ENCODE assay signal across 10 cellular contexts in the genomic region with DNA sequence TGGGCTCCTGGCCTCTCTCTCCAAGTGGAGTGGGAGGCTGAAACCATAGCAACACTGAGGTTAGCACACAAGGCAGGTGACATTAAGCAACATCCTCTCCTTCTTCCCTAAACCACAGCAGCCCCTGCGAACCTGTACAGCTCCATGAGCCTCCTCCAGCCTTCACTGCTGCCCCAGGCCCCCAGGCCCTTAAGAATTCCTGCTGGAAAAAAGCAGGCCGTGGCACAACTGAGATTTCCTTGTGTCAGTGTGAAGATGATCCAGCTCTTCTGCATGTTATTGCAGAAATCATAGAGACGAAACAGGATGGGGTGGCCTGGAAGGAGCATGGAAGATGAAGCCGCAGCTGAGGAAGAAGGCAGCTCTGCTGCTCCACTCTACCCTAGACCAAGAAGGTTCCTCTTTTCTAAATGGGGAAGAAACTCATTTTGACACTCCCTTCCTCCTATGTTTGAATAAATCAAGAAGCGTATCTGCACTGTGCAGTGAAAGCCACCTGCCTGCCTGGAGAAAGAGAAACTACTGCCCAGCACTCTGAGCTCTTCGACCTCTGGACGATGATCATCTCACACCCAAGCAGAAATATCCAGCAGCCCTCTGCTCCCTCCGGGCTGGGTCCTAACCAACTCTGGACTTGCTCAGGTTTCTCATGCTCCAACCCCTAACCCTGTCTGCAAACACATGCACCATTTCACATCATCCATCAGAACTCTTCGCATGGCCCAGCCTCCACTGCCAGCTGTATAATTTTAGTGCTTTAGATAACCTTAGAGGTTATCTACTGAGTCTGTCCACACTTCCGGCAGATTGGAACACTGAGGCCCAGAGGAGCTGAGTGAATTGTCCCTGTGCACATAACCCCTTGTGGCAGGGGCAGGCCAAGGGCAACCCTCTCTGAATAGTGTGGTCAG. TPM values are rescaled to one million over a fixed set of nuclear protein-coding genes. Genes with fewer than 3 reads are reported as not detected.
DNase-seq lines count a peak whose midpoint lies in the region; ATAC-seq and TF ChIP-seq lines count a peak whose summit lies in the region.
"Had no signal": no experiment of that assay in that cellular context is flagged by ENCODE, and none has a peak within 500 bp of the region (broad histone marks: within the 10 kb centered on the region; RNA-seq: fewer than 3 reads in every experiment).

No MANE protein-coding gene starts in this region.

- H3K27me3 Mint-ChIP-seq in memory B cell (no peaks in the 10 kb centered on the region), glutamatergic neuron (ENCODE audit: unreplicated experiment) (peaks cover 6% of the 10 kb centered on the region)

- TF ChIP-seq POLR2A in NB4 (IDR thresholded peaks at IDR 0.05; ENCODE audit: extremely low read depth, insufficient read length) = no peak

- H3K36me3 Mint-ChIP-seq in memory B cell (peaks cover 12% of the 10 kb centered on the region), glutamatergic neuron (ENCODE audit: unreplicated experiment) (no peaks in the 10 kb centered on the region)

- H3K4me3 ChIP-seq in NB4 (ENCODE audit: low read depth, low read length) = peak overlapping the region; percentile 37

- DNase-seq in NB4 (ENCODE audit: low read depth) = peak; percentile 91
- DNase-seq in memory B cell (ENCODE audit: low spot score in 2 of 2) = peak; percentile 50 to 62
- DNase-seq in NCI-H2029 (lab: John Stamatoyannopoulos, UW) = no peak
- DNase-seq in midbrain (lab: John Stamatoyannopoulos, UW) = no peak
- no peak for DNase-seq in glutamatergic neuron
- DNase-seq in AG20443 (ENCODE audit: low spot score) = no peak

- H3K27ac Mint-ChIP-seq in memory B cell (peak overlapping the region; percentile 96), glutamatergic neuron (ENCODE audit: unreplicated experiment) (no peak overlapping the region)

- H3K4me1 Mint-ChIP-seq in memory B cell (peaks cover 43% of the 10 kb centered on the region), glutamatergic neuron (ENCODE audit: low read depth, unreplicated experiment) (no peaks in the 10 kb centered on the region)
- H3K4me1 Mint-ChIP-seq: neural crest cell had no signal

- ATAC-seq in GM18517 (IDR thresholded peaks at IDR 0.05; ENCODE audit: unreplicated experiment) = peak; percentile 95
- peak; percentile 83 for ATAC-seq in HG02610 (IDR thresholded peaks at IDR 0.05; ENCODE audit: unreplicated experiment)
- ATAC-seq in memory B cell (ENCODE audit: low read depth) = peak; percentile 97

- no peak for TF ChIP-seq CTCF in NB4 (IDR thresholded peaks at IDR 0.05; ENCODE audit: low read depth, low read length)
- TF ChIP-seq CTCF in glutamatergic neuron (IDR thresholded peaks at IDR 0.05; ENCODE audit: partially characterized antibody, unreplicated experiment) = no peak

- H3K4me3 Mint-ChIP-seq in memory B cell (peak overlapping the region; percentile 72), glutamatergic neuron (ENCODE audit: unreplicated experiment) (no peak overlapping the region)
- H3K4me3 Mint-ChIP-seq: neural crest cell had no signal

- H3K9me3 Mint-ChIP-seq in memory B cell (peaks cover 10% of the 10 kb centered on the region), glutamatergic neuron (ENCODE audit: unreplicated experiment) (peaks cover 5% of the 10 kb centered on the region)

RNA-seq across cellular contexts. Expression of a gene that starts 20.7 kb away (rescaled TPM):
- 74.0 TPM for total RNA-seq in glutamatergic neuron (ENCODE audit: unreplicated experiment)

RNA-seq across cellular contexts. Expression of a gene that starts 33.0 kb away (rescaled TPM):
- total RNA-seq in glutamatergic neuron (ENCODE audit: unreplicated experiment) = 30.5 TPM

RNA-seq across cellular contexts. Expression of a gene that starts 49.5 kb away (rescaled TPM):
- not detected for total RNA-seq in glutamatergic neuron (ENCODE audit: unreplicated experiment)
- total RNA-seq: astrocyte, neural crest cell had no signal

RNA-seq across cellular contexts. Expression of a gene that starts 53.9 kb away (rescaled TPM):
- 60.2 TPM for total RNA-seq in glutamatergic neuron (ENCODE audit: unreplicated experiment)

Comparison
In these comparisons a context has a peak if more than half of its experiments do, and no peak if none do; other contexts are left out.
1. DNase-seq: peak in NB4 (single experiment) and memory B cell (2 of 2); none in NCI-H2029 (single experiment), midbrain (single experiment), glutamatergic neuron (single experiment) and AG20443 (single experiment).
2. Peak in every context shown above with its lines, with median percentiles within 50 percentile points of each other: ATAC-seq.